1 cellular context compared by ENCODE assay signal in genomic region chr10:120607016-120607709, GRCh38.
TF ChIP-seq lines count a peak whose summit lies in the region.

No MANE protein-coding gene starts in this region.

TF ChIP-seq in GM12878, 131 proteins besides CTCF, POLR2A, EP300 and RAD21 (continued from another document):
- no peak for TF ChIP-seq ZBTB40 (IDR thresholded peaks at IDR 0.05; ENCODE audit: borderline replicate concordance)
- TF ChIP-seq TCF3 (IDR thresholded peaks at IDR 0.05; ENCODE audit: borderline replicate concordance, insufficient read depth, low read depth, low read length) = no peak
- TF ChIP-seq ZBTB33 (IDR thresholded peaks at IDR 0.05) = no peak
- TF ChIP-seq RELB (IDR thresholded peaks at IDR 0.05; ENCODE audit: low read depth) = no peak
- TF ChIP-seq HDAC6 (IDR thresholded peaks at IDR 0.05; ENCODE audit: unreplicated experiment) = no peak
- TF ChIP-seq SMARCA5 (IDR thresholded peaks at IDR 0.05) = no peak
